ENCODE assay signal across 11 cellular contexts in the genomic region with DNA sequence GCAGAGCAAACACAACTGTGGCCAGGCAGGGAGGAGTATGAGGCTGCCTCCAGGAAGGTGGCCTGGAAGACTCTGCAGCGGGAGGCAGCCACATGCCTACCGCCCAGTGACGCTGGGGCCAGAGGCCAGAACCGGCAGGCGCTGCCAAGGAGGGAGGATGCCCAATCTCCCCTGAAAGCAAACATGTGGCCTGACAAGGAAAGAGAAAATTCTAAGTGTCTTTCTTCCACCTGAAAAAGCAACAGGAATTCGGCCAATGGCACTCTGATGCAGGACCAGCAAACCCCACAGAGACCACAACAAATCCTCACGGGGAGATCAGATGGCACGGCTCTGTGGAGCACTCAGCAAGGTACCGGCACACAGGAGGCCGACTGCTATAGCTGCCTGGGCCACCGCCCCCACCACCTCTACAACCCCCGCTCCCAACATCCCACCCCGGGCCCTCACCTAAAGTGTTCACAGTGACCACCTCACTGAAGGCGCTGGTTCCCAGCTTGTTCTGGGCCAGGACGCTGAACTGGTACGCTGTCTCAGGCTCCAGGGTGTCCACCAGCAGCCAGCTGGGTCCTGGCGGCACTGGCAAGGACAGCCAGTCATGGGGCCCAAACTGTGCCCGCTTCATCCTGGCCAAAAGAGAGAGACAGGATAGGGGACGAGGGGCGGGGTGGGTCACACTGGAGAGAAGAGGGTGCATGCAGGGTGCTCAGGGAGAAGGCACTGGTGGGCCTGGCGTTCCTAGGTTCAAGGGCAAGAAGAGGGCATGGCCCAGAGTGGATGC. TPM values are rescaled to one million over a fixed set of nuclear protein-coding genes. Genes with fewer than 3 reads are reported as not detected.
DNase-seq lines count a peak whose midpoint lies in the region; FAIRE-seq and TF ChIP-seq lines count a peak whose summit lies in the region.
"Had no signal": no experiment of that assay in that cellular context is flagged by ENCODE, and none has a peak within 500 bp of the region (broad histone marks: within the 10 kb centered on the region; RNA-seq: fewer than 3 reads in every experiment).

No MANE protein-coding gene starts in this region.

- H3K9me3 Mint-ChIP-seq in activated CD4-positive, alpha-beta T cell treated with anti-CD3 and anti-CD28 coated beads, Interleukin-2, amount 10 ng/mL, durations not matched to agents 7 days and 5 days = no peaks in the 10 kb centered on the region
- H3K9me3 Mint-ChIP-seq in CD4-positive, alpha-beta memory T cell = peaks cover 0 to 2% (median 0%) of the 10 kb centered on the region in 8 donors
- H3K9me3 Mint-ChIP-seq: CD8-positive, alpha-beta T cell had no signal

- WGBS in neuronal stem cell (ENCODE audit: extremely low coverage in 2 of 2, insufficient read length in 2 of 2, insufficient replicate concordance in 1 of 2), 2 donors = no CpG with 5 or more reads among the region's 21 CpGs

- POLR2A ChIA-PET in activated CD4-positive, alpha-beta T cell treated with anti-CD3 and anti-CD28 coated beads, Interleukin-2, amount 10 ng/mL, durations not matched to agents 7 days and 5 days (lab: Charles Lee) = no interaction called here
- POLR2A ChIA-PET in CD4-positive, alpha-beta memory T cell (lab: Charles Lee; ENCODE audit: partially characterized antibody) = interaction anchor here (1.2 to 3.0 kb wide), 6 partner anchors 19 to 142 kb away, joined by 3 to 59 read pairs (median 10); partner anchors contain the start of genes IGSF9B and JAM3

- FAIRE-seq in H54 (lab: Jason Lieb, UNC) = no peak

- peak overlapping the region; percentile 56 for H3K18ac ChIP-seq in neuronal stem cell (ENCODE audit: low read length)

- no peaks in the 10 kb centered on the region for H3K9me3 ChIP-seq in CD4-positive, alpha-beta memory T cell (ENCODE audit: control insufficient read depth in 1 of 2, low read length in 2 of 2)
- H3K9me3 ChIP-seq in neuronal stem cell (replicated peaks in 1 of 2; ENCODE audit: control insufficient read depth in 2 of 2, insufficient read depth in 1 of 2, low read depth in 1 of 2, low read length in 2 of 2) = no peaks in the 10 kb centered on the region
- H3K9me3 ChIP-seq: Caco-2 had no signal

- TF ChIP-seq POLR2A in H54 (IDR thresholded peaks at IDR 0.05; ENCODE audit: low read depth, low read length) = no peak

- H3K4me1 ChIP-seq in CD4-positive, alpha-beta memory T cell (ENCODE audit: insufficient read depth, low read length) = peaks cover 28% of the 10 kb centered on the region
- H3K4me1 ChIP-seq in neuronal stem cell (ENCODE audit: control insufficient read depth in 2 of 2, insufficient read depth in 1 of 2, low read depth in 1 of 2, low read length in 2 of 2) = peaks cover 0 to 4% of the 10 kb centered on the region in 2 donors
- H3K4me1 ChIP-seq: Caco-2 had no signal

- no peak overlapping the region for H4K91ac ChIP-seq in neuronal stem cell (ENCODE audit: low read depth, low read length, poor library complexity)

- CTCF ChIA-PET in activated CD4-positive, alpha-beta T cell treated with anti-CD3 and anti-CD28 coated beads, Interleukin-2, amount 10 ng/mL, durations not matched to agents 7 days and 5 days (lab: Charles Lee) = interaction anchor here (0.8 to 3.2 kb wide), 21 partner anchors 10 to 349 kb away, joined by 3 to 36 read pairs (median 4); partner anchors contain the start of genes GLB1L3 and JAM3
- CTCF ChIA-PET in CD4-positive, alpha-beta memory T cell (lab: Charles Lee; ENCODE audit: partially characterized antibody) = interaction anchor here (0.7 to 3.1 kb wide), 22 partner anchors 11 to 318 kb away, joined by 3 to 54 read pairs (median 8); partner anchors contain the start of genes IGSF9B and JAM3

- H3K27ac ChIP-seq in CD4-positive, alpha-beta memory T cell (ENCODE audit: low read depth, low read length) = no peak overlapping the region
- no peak overlapping the region for H3K27ac ChIP-seq in neuronal stem cell (replicated peaks; ENCODE audit: low read length)

- H4K8ac ChIP-seq in neuronal stem cell (ENCODE audit: low read depth, low read length) = no peak overlapping the region

- no peak overlapping the region for H2BK120ac ChIP-seq in neuronal stem cell (ENCODE audit: low read depth, low read length)

- intact Hi-C loops in CD4-positive, alpha-beta memory T cell (cut with micrococcal nuclease) = loop anchor here (5.0 kb wide), 2 partner anchors 111 to 281 kb away; no protein-coding TSS in a partner anchor

- peaks cover 38% of the 10 kb centered on the region for H3K4me1 Mint-ChIP-seq in activated CD4-positive, alpha-beta T cell treated with anti-CD3 and anti-CD28 coated beads, Interleukin-2, amount 10 ng/mL, durations not matched to agents 7 days and 5 days
- peaks cover 13 to 31% (median 19%) of the 10 kb centered on the region in 4 donors for H3K4me1 Mint-ChIP-seq in CD4-positive, alpha-beta memory T cell

- H3K36me3 Mint-ChIP-seq in activated CD4-positive, alpha-beta T cell treated with anti-CD3 and anti-CD28 coated beads, Interleukin-2, amount 10 ng/mL, durations not matched to agents 7 days and 5 days (ENCODE audit: low read depth) = peaks cover 58% of the 10 kb centered on the region
- peaks cover 25 to 34% of the 10 kb centered on the region in 2 donors for H3K36me3 Mint-ChIP-seq in CD4-positive, alpha-beta memory T cell

- no peak overlapping the region for H3K4me3 ChIP-seq in CD4-positive, alpha-beta memory T cell (ENCODE audit: low read length in 2 of 2)
- H3K4me3 ChIP-seq in neuronal stem cell (ENCODE audit: low read length in 2 of 2) = no peak overlapping the region

- no peaks in the 10 kb centered on the region for H3K79me1 ChIP-seq in neuronal stem cell (ENCODE audit: low read depth, low read length)

- H3K27ac Mint-ChIP-seq in activated CD4-positive, alpha-beta T cell treated with anti-CD3 and anti-CD28 coated beads, Interleukin-2, amount 10 ng/mL, durations not matched to agents 7 days and 5 days = peak overlapping the region; percentile 54
- peak overlapping the region in 4 of 7 donors; percentile 42 to 77 (median 55) for H3K27ac Mint-ChIP-seq in CD4-positive, alpha-beta memory T cell
- H3K27ac Mint-ChIP-seq: B cell; CD8-positive, alpha-beta T cell had no signal

- H2BK15ac ChIP-seq in neuronal stem cell (ENCODE audit: low read length) = no peak overlapping the region

- H3K4me2 ChIP-seq in neuronal stem cell (ENCODE audit: insufficient read depth, low read length, poor library complexity, severe bottlenecking) = no peak overlapping the region

- no peaks in the 10 kb centered on the region for H3K27me3 Mint-ChIP-seq in activated CD4-positive, alpha-beta T cell treated with anti-CD3 and anti-CD28 coated beads, Interleukin-2, amount 10 ng/mL, durations not matched to agents 7 days and 5 days
- no peaks in the 10 kb centered on the region for H3K27me3 Mint-ChIP-seq in CD4-positive, alpha-beta memory T cell

- H2AFZ ChIP-seq in neuronal stem cell (ENCODE audit: low read length) = no peak overlapping the region

- DNase-seq in activated CD4-positive, alpha-beta T cell treated with anti-CD3 and anti-CD28 coated beads, Interleukin-2, amount 10 ng/mL, durations not matched to agents 7 days and 5 days = no peak
- no peak for DNase-seq in activated CD4-positive, alpha-beta T cell treated with anti-CD3 and anti-CD28 coated beads for 4 hours
- no peak for DNase-seq in CD4-positive, alpha-beta memory T cell
- peak; percentile 67 for DNase-seq in astrocyte of the hippocampus (ENCODE audit: low read depth, low spot score)
- DNase-seq in neuronal stem cell (ENCODE audit: low spot score) = no peak
- DNase-seq in H54 (ENCODE audit: insufficient read length, low spot score) = no peak
- DNase-seq in AG08396 (ENCODE audit: low spot score) = no peak

- H2AK5ac ChIP-seq in neuronal stem cell (ENCODE audit: low read depth, low read length) = no peak overlapping the region

- peaks cover 15% of the 10 kb centered on the region for H3K36me3 ChIP-seq in CD4-positive, alpha-beta memory T cell (ENCODE audit: insufficient read depth, low read length)
- H3K36me3 ChIP-seq in neuronal stem cell (replicated peaks in 1 of 2; ENCODE audit: control insufficient read depth in 2 of 2, insufficient read depth in 2 of 2, low read length in 2 of 2) = peaks cover 5 to 28% of the 10 kb centered on the region in 2 donors

- H2BK5ac ChIP-seq in neuronal stem cell (ENCODE audit: low read length) = no peak overlapping the region

- no peak overlapping the region for H3K4ac ChIP-seq in neuronal stem cell (ENCODE audit: low read length)

- no peak overlapping the region for H3K4me3 Mint-ChIP-seq in activated CD4-positive, alpha-beta T cell treated with anti-CD3 and anti-CD28 coated beads, Interleukin-2, amount 10 ng/mL, durations not matched to agents 7 days and 5 days
- no peak overlapping the region for H3K4me3 Mint-ChIP-seq in CD4-positive, alpha-beta memory T cell
- H3K4me3 Mint-ChIP-seq: B cell; CD8-positive, alpha-beta T cell had no signal

- H3K9ac ChIP-seq in neuronal stem cell (ENCODE audit: low read depth, low read length, poor library complexity) = no peak overlapping the region

- H3K23ac ChIP-seq in neuronal stem cell (ENCODE audit: low read depth, low read length, poor library complexity) = no peak overlapping the region

- no peak overlapping the region for H2BK12ac ChIP-seq in neuronal stem cell (ENCODE audit: low read length)

- H3K14ac ChIP-seq in neuronal stem cell (ENCODE audit: low read length) = no peak overlapping the region

- H3K27me3 ChIP-seq in CD4-positive, alpha-beta memory T cell (ENCODE audit: insufficient read depth, low read length) = no peaks in the 10 kb centered on the region
- H3K27me3 ChIP-seq in neuronal stem cell (ENCODE audit: control insufficient read depth in 3 of 3, insufficient read depth in 3 of 3, low read depth in 1 of 3, low read length in 3 of 3) = no peaks in the 10 kb centered on the region

RNA-seq across cellular contexts. Expression of gene IGSF9B, which starts 30.1 kb away (rescaled TPM):
- 100 to 1,000 TPM; 130 to 142 TPM for total RNA-seq in activated CD4-positive, alpha-beta T cell treated with anti-CD3 and anti-CD28 coated beads, Interleukin-2, amount 10 ng/mL, durations not matched to agents 7 days and 5 days
- 10 to 100 TPM; 36.0 to 38.6 TPM for total RNA-seq in CD4-positive, alpha-beta memory T cell
- 1 to 10 TPM in 1 of 2 donors, under 1 TPM in 1; 0.59 to 2.5 TPM for polyA plus RNA-seq in CD4-positive, alpha-beta memory T cell
- polyA plus RNA-seq in neuronal stem cell (2013, experiment 1 of 2) = 3.9 TPM
- 3.8 TPM for polyA plus RNA-seq in neuronal stem cell (2013, experiment 2 of 2)
- total RNA-seq: HepG2 had no signal
- polyA plus RNA-seq: HepG2 had no signal
